In genomic region chrX:119482497-119483480, GRCh38 we compare ENCODE assay signal across 8 cellular contexts. TPM values are rescaled to one million over a fixed set of nuclear protein-coding genes. Genes with fewer than 3 reads are reported as not detected.
DNase-seq lines count a peak whose midpoint lies in the region; ATAC-seq and TF ChIP-seq lines count a peak whose summit lies in the region.

No MANE protein-coding gene starts in this region.

- H3K4me3 Mint-ChIP-seq in GM23338: peak overlapping the region; percentile 70
- H3K4me3 Mint-ChIP-seq in chondrocyte (ENCODE audit: unreplicated experiment): peak overlapping the region; percentile 69

- H3K4me2 ChIP-seq in GM23338: peak overlapping the region; percentile 78

- ATAC-seq in GM23338 (peak; percentile 94), left lung (peak; percentile 87)
- peak; percentile 81 to 83 for ATAC-seq in activated CD4-positive, CD25-positive, alpha-beta regulatory T cell treated with anti-CD3 and anti-CD28 coated beads, Interleukin-2, amount 50 U/mL, for 24 hours

- H3K4me1 ChIP-seq in GM23338 (ENCODE audit: insufficient read depth) (no peaks in the 10 kb centered on the region), left lung (no peaks in the 10 kb centered on the region)

- peaks cover 3% of the 10 kb centered on the region for H3K27me3 Mint-ChIP-seq in GM23338 (ENCODE audit: insufficient read depth, low read depth, poor library complexity)
- no peaks in the 10 kb centered on the region for H3K27me3 Mint-ChIP-seq in chondrocyte (ENCODE audit: low read depth)

- no peaks in the 10 kb centered on the region for H3K79me2 ChIP-seq in GM23338 (replicated peaks; ENCODE audit: insufficient read depth)

- H3F3A ChIP-seq in GM23338 (replicated peaks; ENCODE audit: low read depth): no peaks in the 10 kb centered on the region

- no peaks in the 10 kb centered on the region for H3K9me2 ChIP-seq in GM23338 (ENCODE audit: insufficient read depth)

- peak overlapping the region; percentile 78; the same call in 1 of the 2 replicates for H2AFZ ChIP-seq in GM23338

- H3K9me3 Mint-ChIP-seq in GM23338 (no peaks in the 10 kb centered on the region; the same call in 2 of the 3 replicates), chondrocyte (ENCODE audit: low read depth) (peaks cover 8% of the 10 kb centered on the region)

- H3K36me3 Mint-ChIP-seq in GM23338 (ENCODE audit: low read depth): no peaks in the 10 kb centered on the region
- H3K36me3 Mint-ChIP-seq in chondrocyte (ENCODE audit: low read depth): no peaks in the 10 kb centered on the region

- intact Hi-C loops in left lung (cut with DNase I): no loop called here

- H3K36me3 ChIP-seq in GM23338 (ENCODE audit: insufficient read depth) (no peaks in the 10 kb centered on the region), left lung (no peaks in the 10 kb centered on the region)

- peak; percentile 47 to 75; a peak in 3 of 4 replicates for TF ChIP-seq CTCF in GM23338 (conservative IDR thresholded peaks at IDR 0.05; ENCODE audit: low read depth in 2 of 2)
- TF ChIP-seq CTCF in chondrocyte (IDR thresholded peaks at IDR 0.05): peak; percentile 83
- TF ChIP-seq CTCF in left lung (IDR thresholded peaks at IDR 0.05): peak; percentile 60 to 72

- H3K27ac ChIP-seq in GM23338 (ENCODE audit: low read depth) (no peak overlapping the region), left lung (peak overlapping the region; percentile 69 to 76)

- peak overlapping the region; percentile 56 for H3K4me3 ChIP-seq in GM23338
- H3K4me3 ChIP-seq in left lung: peak overlapping the region; percentile 22 to 32

- H3K4me1 Mint-ChIP-seq in GM23338: no peaks in the 10 kb centered on the region
- peaks cover 1% of the 10 kb centered on the region for H3K4me1 Mint-ChIP-seq in chondrocyte (ENCODE audit: low read depth)

- H3K27ac Mint-ChIP-seq in GM23338 (peak overlapping the region; percentile 44; the same call in 1 of the 2 replicates), chondrocyte (ENCODE audit: unreplicated experiment) (peak overlapping the region; percentile 85)

- no peaks in the 10 kb centered on the region for H4K20me1 ChIP-seq in GM23338 (replicated peaks; ENCODE audit: insufficient read depth)

- H3K9me3 ChIP-seq in left lung: no peaks in the 10 kb centered on the region

- DNase-seq in GF-D8 (lab: John Stamatoyannopoulos, UW): peak; percentile 23
- DNase-seq in GM23338 (ENCODE audit: low spot score): peak; percentile 67
- peak; percentile 43 for DNase-seq in NCI-H1092 (lab: John Stamatoyannopoulos, UW)
- no peak for DNase-seq in chondrocyte (ENCODE audit: low spot score)
- DNase-seq in left lung: peak; percentile 71 to 94
- DNase-seq in stimulated activated CD4-positive, alpha-beta T cell treated with anti-CD3 and anti-CD28 coated beads, Interleukin-4, amount 100 ng/mL, for 24 hours: peak; percentile 66
- no peak for DNase-seq in NAMALWA (ENCODE audit: low spot score)

- peaks cover 9% of the 10 kb centered on the region for H3K27me3 ChIP-seq in GM23338 (ENCODE audit: insufficient read depth)
- H3K27me3 ChIP-seq in left lung: no peaks in the 10 kb centered on the region

TF ChIP-seq in GM23338, 12 proteins besides CTCF, POLR2A, EP300 and RAD21:
- TF ChIP-seq ETS1 (IDR thresholded peaks at IDR 0.05): no peak
- TF ChIP-seq POLR2AphosphoS5 (IDR thresholded peaks at IDR 0.05; ENCODE audit: low read depth): peak; percentile 30; the same call in 1 of the 2 replicates
- TF ChIP-seq REST (IDR thresholded peaks at IDR 0.05; ENCODE audit: unreplicated experiment): no peak

RNA-seq across cellular contexts. Expression of gene SLC25A5, which starts 14.5 kb away (rescaled TPM):
- 379 and 451 TPM in 2 replicates for total RNA-seq in GM23338 (2014; rRNA removed; shearing (Covaris generic))
- polyA plus RNA-seq in GM23338 (2016; fragmentation: Nextera tagmentation; extraction: Ambion mirVana): 325 and 348 TPM in 2 replicates
- 148 to 195 TPM (median 153 TPM) in 3 replicates for total RNA-seq in chondrocyte
- 100 to 1,000 TPM; 348 to 392 TPM for total RNA-seq in left lung

Comparison
In these comparisons a context has a peak if more than half of its experiments do, and no peak if none do; other contexts are left out.
1. DNase-seq: peak in GF-D8 (single experiment), GM23338 (single experiment), NCI-H1092 (single experiment), left lung (2 of 2) and stimulated activated CD4-positive, alpha-beta T cell treated with anti-CD3 and anti-CD28 coated beads, Interleukin-4, amount 100 ng/mL, for 24 hours (single experiment); none in chondrocyte (single experiment) and NAMALWA (single experiment).
2. Peak in every context shown above with its lines, with median percentiles within 50 percentile points of each other: ATAC-seq and CTCF ChIP-seq.